7 cellular contexts compared by ENCODE assay signal in the genomic region with DNA sequence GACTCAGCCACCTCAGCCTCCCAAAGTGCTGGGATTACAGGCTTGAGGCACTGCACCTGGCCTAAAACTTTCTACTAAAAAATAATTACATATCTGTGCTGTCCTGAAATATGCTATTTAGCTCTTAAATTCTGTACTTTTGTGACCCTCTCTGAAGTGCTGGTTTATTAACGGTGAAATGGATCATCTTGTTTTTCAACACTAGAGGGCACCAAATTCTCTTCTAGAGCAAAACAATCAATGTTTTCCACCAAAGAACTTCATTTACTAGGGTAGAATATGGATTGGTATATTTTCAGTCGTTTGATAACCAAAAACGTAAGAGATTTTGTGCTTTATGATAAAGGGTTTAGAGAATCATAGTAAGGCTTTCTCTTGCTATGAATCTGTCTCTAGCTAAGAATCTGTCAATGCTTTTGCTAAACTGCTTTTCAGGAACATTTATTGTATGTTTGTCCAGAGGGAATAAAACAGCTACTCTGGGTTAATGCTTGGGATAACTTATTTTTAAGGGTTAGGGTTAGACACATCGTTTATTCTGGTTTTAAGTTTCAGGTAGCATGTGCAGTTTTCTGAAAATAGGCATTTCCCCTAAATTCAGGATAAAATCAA.
DNase-seq lines count a peak whose midpoint lies in the region; ATAC-seq, FAIRE-seq and TF ChIP-seq lines count a peak whose summit lies in the region.

No MANE protein-coding gene starts in this region.

- no peak overlapping the region for H3K56ac ChIP-seq in H9 (ENCODE audit: insufficient read length, low read depth, low read length)

- peak; percentile 64 for TF ChIP-seq RAD21 in GM12878 (IDR thresholded peaks at IDR 0.05; ENCODE audit: insufficient read depth, low read depth, low read length)
- TF ChIP-seq RAD21 in HepG2 (CRISPR knock-in tag; IDR thresholded peaks at IDR 0.05): 0 out of 2 replicates have a peak, but pooled peaks have one; percentile 14

- H2BK120ac ChIP-seq in H9 (ENCODE audit: low read depth, low read length, poor library complexity, severe bottlenecking): no peak overlapping the region

- H3K4me1 Mint-ChIP-seq in H9: no peaks in the 10 kb centered on the region

- no peak overlapping the region for H3K9ac ChIP-seq in H9 (ENCODE audit: extremely low read depth, insufficient read length, low read length)
- no peak overlapping the region for H3K9ac ChIP-seq in GM12878 (ENCODE audit: control insufficient read depth, insufficient read depth, low read length)
- H3K9ac ChIP-seq in HepG2 (ENCODE audit: insufficient read depth, low read depth, low read length): no peak overlapping the region

- no peak overlapping the region for H3K18ac ChIP-seq in H9 (ENCODE audit: insufficient read length, low read depth, low read length)

- peaks cover 7 to 13% of the 10 kb centered on the region in 2 experiments for H3K9me3 Mint-ChIP-seq in H9
- peaks cover 0 to 2% of the 10 kb centered on the region in 2 donors for H3K9me3 Mint-ChIP-seq in activated naive CD4-positive, alpha-beta T cell treated with anti-CD3 and anti-CD28 coated beads, Interleukin-2, amount 50 U/mL, for 72 hours

- CTCF ChIA-PET in GM12878 (lab: Yijun Ruan, JAX): interaction anchor here (0.7 to 4.6 kb wide), 34 partner anchors 9 to 1736 kb away, joined by 3 to 154 read pairs (median 4); no protein-coding TSS in a partner anchor
- CTCF ChIA-PET in HepG2 (lab: Yijun Ruan, JAX; ENCODE audit: low intra/inter-chr PET ratio, low total read pairs): interaction anchor here (1.3 to 1.6 kb wide), 2 partner anchors 383 to 555 kb away, joined by 4 to 12 read pairs; no protein-coding TSS in a partner anchor

- no peaks in the 10 kb centered on the region for H3K4me1 ChIP-seq in H9 (ENCODE audit: insufficient read depth, low read length)
- no peaks in the 10 kb centered on the region for H3K4me1 ChIP-seq in GM12878 (ENCODE audit: control insufficient read depth, insufficient read depth, low read length)
- H3K4me1 ChIP-seq in HepG2 (ENCODE audit: insufficient read depth, low read length): no peaks in the 10 kb centered on the region

- TF ChIP-seq POLR2A in GM12878 (IDR thresholded peaks at IDR 0.05; ENCODE audit: low read depth, low read length) (no peak), HepG2 (IDR thresholded peaks at IDR 0.05; ENCODE audit: insufficient read depth in 1 of 2, low read depth in 2 of 2, low read length in 2 of 2) (no peak)

- in situ Hi-C loops in GM12878 (cut with MboI): loop anchor here (10.0 kb wide), 1 partner anchor 556 kb away; no protein-coding TSS in a partner anchor
- in situ Hi-C loops in HepG2 (cut with HindIII; ENCODE audit: extremely low pct_ligation_motif_present, low pct_unique_long_range_greater_than_20kb): loop anchor here (5.0 kb wide), 1 partner anchor 383 kb away; no protein-coding TSS in a partner anchor

- TF ChIP-seq EP300 in GM12878 (IDR thresholded peaks at IDR 0.05; ENCODE audit: borderline replicate concordance in 1 of 2, control insufficient read depth in 1 of 2, low read depth in 2 of 2, low read length in 2 of 2) (no peak), HepG2 (IDR thresholded peaks at IDR 0.05; ENCODE audit: low read depth in 2 of 2, low read length in 2 of 2) (no peak), HepG2 (CRISPR knock-in tag; IDR thresholded peaks at IDR 0.05; ENCODE audit: borderline replicate concordance) (no peak)

- H3K27me3 ChIP-seq in H9 (ENCODE audit: insufficient read depth, low read length): no peaks in the 10 kb centered on the region
- H3K27me3 ChIP-seq in GM12878 (replicated peaks in 1 of 2; ENCODE audit: control insufficient read depth in 2 of 2, insufficient read depth in 2 of 2, low read length in 1 of 2): no peaks in the 10 kb centered on the region
- H3K27me3 ChIP-seq in HepG2 (ENCODE audit: control insufficient read depth in 1 of 2, insufficient read depth in 2 of 2, low read length in 2 of 2): no peaks in the 10 kb centered on the region

- ATAC-seq in GM12878 (peak; percentile 78), HepG2 (peak; percentile 68), HG03457 (IDR thresholded peaks at IDR 0.05; ENCODE audit: unreplicated experiment) (no peak)
- no peak for ATAC-seq in activated naive CD4-positive, alpha-beta T cell treated with anti-CD3 and anti-CD28 coated beads, Interleukin-2, amount 50 U/mL, for 72 hours

- intact Hi-C loops in GM12878 (cut with micrococcal nuclease; ENCODE audit: unreplicated experiment): loop anchor here (1.0 to 5.0 kb wide), 2 partner anchors 383 to 553 kb away; no protein-coding TSS in a partner anchor
- intact Hi-C loops in HepG2 (cut with micrococcal nuclease; ENCODE audit: unreplicated experiment): loop anchor here (1.0 kb wide), 1 partner anchor 383 kb away; no protein-coding TSS in a partner anchor

- peaks cover 2 to 12% (median 6%) of the 10 kb centered on the region in 3 experiments for H3K36me3 Mint-ChIP-seq in H9 (ENCODE audit: insufficient read depth in 1 of 3, low read depth in 3 of 3)
- H3K36me3 Mint-ChIP-seq in activated naive CD4-positive, alpha-beta T cell treated with anti-CD3 and anti-CD28 coated beads, Interleukin-2, amount 50 U/mL, for 72 hours: no peaks in the 10 kb centered on the region

- H3K4me3 ChIP-seq in GM12878 (no peak overlapping the region), HepG2 (replicated peaks in 1 of 3; ENCODE audit: insufficient read depth in 1 of 3, low read depth in 2 of 3, low read length in 3 of 3) (no peak overlapping the region)

- H3K36me3 ChIP-seq in GM12878 (ENCODE audit: control insufficient read depth in 2 of 2, insufficient read depth in 2 of 2, low read length in 1 of 2) (no peaks in the 10 kb centered on the region), HepG2 (replicated peaks in 1 of 2; ENCODE audit: control insufficient read depth in 1 of 2, insufficient read depth in 2 of 2, low read length in 2 of 2) (no peaks in the 10 kb centered on the region)

- WGBS in H9 (ENCODE audit: extremely low coverage, insufficient read length, low lambda C conversion rate): no CpG with 5 or more reads among the region's 4 CpGs
- WGBS in GM12878 (ENCODE audit: insufficient coverage, insufficient replicate concordance, low lambda C conversion rate, missing lambda C conversion rate): 0% methylated on average over 4 of the region's 4 CpGs
- WGBS in HepG2 (ENCODE audit: low lambda C conversion rate): 0% methylated on average over 4 of the region's 4 CpGs

- no peak overlapping the region for H2BK12ac ChIP-seq in H9 (ENCODE audit: insufficient read length, low read depth, low read length)

- H3K27me3 Mint-ChIP-seq in H9 (ENCODE audit: low read depth): no peaks in the 10 kb centered on the region

- H2BK20ac ChIP-seq in H9 (ENCODE audit: low read depth, low read length, poor library complexity, severe bottlenecking): no peak overlapping the region

- H3K9me3 ChIP-seq in H9 (ENCODE audit: control insufficient read depth, low read depth, low read length) (peaks cover 8% of the 10 kb centered on the region), GM12878 (replicated peaks; ENCODE audit: control insufficient read depth, insufficient read depth, low read length) (no peaks in the 10 kb centered on the region), HepG2 (ENCODE audit: low read length) (no peaks in the 10 kb centered on the region)

- H4K8ac ChIP-seq in H9 (replicated peaks; ENCODE audit: insufficient read length, low read depth, low read length): no peak overlapping the region

- H4K91ac ChIP-seq in H9 (ENCODE audit: insufficient read length, low read depth, low read length): no peak overlapping the region

- H3T11ph ChIP-seq in H9 (ENCODE audit: low read length): no peak overlapping the region

- H3K4ac ChIP-seq in H9 (ENCODE audit: low read depth, low read length): no peak overlapping the region

- DNase-seq in GM10266 (ENCODE audit: extremely low spot score): peak; percentile 69
- no peak for DNase-seq in H9
- DNase-seq in NCI-H1048 (lab: John Stamatoyannopoulos, UW): peak; percentile 7
- no peak for DNase-seq in GM12878 (ENCODE audit: low read depth, low spot score)
- peak; percentile 20 for DNase-seq in HepG2 (ENCODE audit: low spot score)
- DNase-seq in activated naive CD4-positive, alpha-beta T cell treated with anti-CD3 and anti-CD28 coated beads, Interleukin-2, amount 50 U/mL, for 72 hours (ENCODE audit: low spot score in 2 of 2): no peak

- H3K14ac ChIP-seq in H9 (ENCODE audit: insufficient read depth, low read length): no peak overlapping the region

- TF ChIP-seq CTCF in GM10266 (IDR thresholded peaks at IDR 0.05; ENCODE audit: control insufficient read depth, insufficient read depth, low read depth, missing control alignments): peak; percentile 64
- TF ChIP-seq CTCF in H9 (conservative IDR thresholded peaks at IDR 0.05): peak; percentile 78
- peak; percentile 46 to 58 (median 57); a peak in 5 of 6 replicates for TF ChIP-seq CTCF in GM12878 (IDR thresholded peaks at IDR 0.05 in 2 of 3, conservative IDR thresholded peaks at IDR 0.05 in 1 of 3; ENCODE audit: control insufficient read depth in 2 of 3, extremely low read depth in 1 of 3, insufficient read depth in 1 of 3, low read depth in 3 of 3, low read length in 3 of 3)
- peak; percentile 64 for TF ChIP-seq CTCF in HepG2 (CRISPR knock-in tag; IDR thresholded peaks at IDR 0.05)

- H2BK5ac ChIP-seq in H9 (ENCODE audit: insufficient read length, low read length): no peak overlapping the region

- H3K27ac Mint-ChIP-seq in H9: no peak overlapping the region
- H3K27ac Mint-ChIP-seq in activated naive CD4-positive, alpha-beta T cell treated with anti-CD3 and anti-CD28 coated beads, Interleukin-2, amount 50 U/mL, for 72 hours: no peak overlapping the region

- no peak overlapping the region for H3K23ac ChIP-seq in H9 (ENCODE audit: insufficient read length, low read depth, low read length)

- no peak overlapping the region for H3K4me3 Mint-ChIP-seq in H9

- RAD21 ChIA-PET in GM12878 (lab: Charles Lee; ENCODE audit: unreplicated experiment): interaction anchor here (0.7 to 5.8 kb wide), 10 partner anchors 13 to 381 kb away, joined by 3 to 67 read pairs (median 4); no protein-coding TSS in a partner anchor

- H3K4me2 ChIP-seq in H9 (ENCODE audit: insufficient read depth, insufficient read length, low read length): no peak overlapping the region
- H3K4me2 ChIP-seq in GM12878 (ENCODE audit: control insufficient read depth, insufficient read depth): no peak overlapping the region
- H3K4me2 ChIP-seq in HepG2 (ENCODE audit: low read depth, low read length): no peak overlapping the region

- no peak overlapping the region for H3K27ac ChIP-seq in H9 (ENCODE audit: insufficient read length, low read depth, low read length)
- no peak overlapping the region for H3K27ac ChIP-seq in GM12878 (ENCODE audit: control insufficient read depth, insufficient read depth)
- no peak overlapping the region for H3K27ac ChIP-seq in HepG2 (ENCODE audit: extremely low read length, insufficient read depth, low read length)

- H4K20me1 ChIP-seq in H9 (ENCODE audit: control insufficient read depth, insufficient read depth, insufficient read length): no peaks in the 10 kb centered on the region
- H4K20me1 ChIP-seq in GM12878 (ENCODE audit: control insufficient read depth, insufficient read depth): no peaks in the 10 kb centered on the region
- no peaks in the 10 kb centered on the region for H4K20me1 ChIP-seq in HepG2 (ENCODE audit: insufficient read depth, low read length)

- FAIRE-seq in GM12878 (lab: Jason Lieb, UNC) (peak; percentile 56), HepG2 (lab: Jason Lieb, UNC) (peak; percentile 15)

- H4K5ac ChIP-seq in H9 (ENCODE audit: insufficient read length, low read depth, low read length): no peak overlapping the region

- POLR2A ChIA-PET in GM12878 (lab: Charles Lee) (interaction anchor here (0.9 kb wide), 1 partner anchor 12 kb away, joined by 3 read pairs; no protein-coding TSS in a partner anchor), HepG2 (lab: Yijun Ruan, JAX) (no interaction called here)

- H2BK15ac ChIP-seq in H9 (ENCODE audit: low read depth, low read length): no peak overlapping the region

- H3K79me1 ChIP-seq in H9 (ENCODE audit: insufficient read depth, low read depth, low read length, poor library complexity, severe bottlenecking): no peaks in the 10 kb centered on the region

- no peak overlapping the region for H2AFZ ChIP-seq in H9 (ENCODE audit: low read length)
- no peak overlapping the region for H2AFZ ChIP-seq in GM12878 (ENCODE audit: control insufficient read depth, low read depth, low read length)
- H2AFZ ChIP-seq in HepG2 (ENCODE audit: low read length): no peak overlapping the region

- no peaks in the 10 kb centered on the region for H3K79me2 ChIP-seq in H9 (ENCODE audit: insufficient read depth, low read length)
- H3K79me2 ChIP-seq in GM12878 (ENCODE audit: control insufficient read depth, insufficient read depth, low read length): no peaks in the 10 kb centered on the region
- no peaks in the 10 kb centered on the region for H3K79me2 ChIP-seq in HepG2 (ENCODE audit: insufficient read depth, low read length)

- H3K23me2 ChIP-seq in H9 (ENCODE audit: insufficient read length, low read depth, low read length, poor library complexity, severe bottlenecking): no peaks in the 10 kb centered on the region

- SMC1A ChIA-PET in GM12878 (lab: Charles Lee; ENCODE audit: uncharacterized antibody, unreplicated experiment): interaction anchor here (0.7 to 6.7 kb wide), 19 partner anchors 9 to 525 kb away, joined by 3 to 79 read pairs (median 5); no protein-coding TSS in a partner anchor

- BruUV-seq in GM12878 (replicated peaks; lab: Mats Ljungman, UMichigan): no TSS peak
- BruUV-seq in HepG2 (replicated peaks; lab: Mats Ljungman, UMichigan): no TSS peak

- H2AK5ac ChIP-seq in H9 (ENCODE audit: insufficient read length, low read length): no peak overlapping the region

Comparison
In these comparisons a context has a peak if more than half of its experiments do, and no peak if none do; other contexts are left out.
1. DNase-seq: peak in GM10266 (single experiment), NCI-H1048 (single experiment) and HepG2 (single experiment); none in H9 (single experiment), GM12878 (single experiment) and activated naive CD4-positive, alpha-beta T cell treated with anti-CD3 and anti-CD28 coated beads, Interleukin-2, amount 50 U/mL, for 72 hours (0 of 2).
2. ATAC-seq: peak in GM12878 (single experiment) and HepG2 (single experiment); none in activated naive CD4-positive, alpha-beta T cell treated with anti-CD3 and anti-CD28 coated beads, Interleukin-2, amount 50 U/mL, for 72 hours (0 of 2) and HG03457 (single experiment).
3. Peak in every context shown above with its lines, with median percentiles within 50 percentile points of each other: CTCF ChIP-seq.